ENCODE assay signal across 8 cellular contexts in the genomic region with DNA sequence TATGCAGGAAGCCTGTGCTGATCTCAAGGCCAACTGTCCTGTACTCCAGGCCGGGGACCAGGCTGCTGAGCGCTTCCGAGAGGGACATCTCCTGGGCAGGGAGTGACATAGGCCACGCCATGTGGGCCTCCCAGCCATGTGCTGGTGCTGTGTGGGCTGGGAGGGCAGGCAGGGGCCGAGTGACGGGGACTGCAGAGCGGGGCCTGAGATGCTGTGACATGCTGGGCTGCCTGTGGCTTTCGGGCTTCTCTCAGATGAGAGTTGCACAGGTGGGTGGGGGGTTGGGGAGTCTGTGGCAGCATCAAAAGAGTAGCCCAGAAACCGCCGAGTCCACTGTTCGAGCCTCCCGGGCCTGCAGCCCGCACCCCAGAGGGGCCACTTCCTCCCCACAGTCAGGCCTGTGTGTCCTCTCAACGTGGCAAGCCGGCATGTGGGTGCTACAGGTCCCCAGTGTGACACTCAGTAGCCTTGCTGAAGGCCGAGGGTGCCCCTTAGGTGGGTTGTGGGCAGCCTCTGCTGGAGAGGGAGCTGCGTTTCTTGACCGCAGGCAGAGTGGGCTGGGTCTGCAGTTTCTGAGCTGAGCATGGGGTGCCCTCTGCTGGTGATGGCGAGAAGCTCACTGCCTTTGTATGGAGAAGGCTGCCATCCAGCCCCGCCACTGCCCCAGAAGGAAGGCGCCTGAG.
A peak's percentile ranks its signal among the peaks of the same experiment; 100 is the strongest.
DNase-seq lines count a peak whose midpoint lies in the region; ATAC-seq and TF ChIP-seq lines count a peak whose summit lies in the region.

No MANE protein-coding gene starts in this region.

- TF ChIP-seq CTCF in GM13977 (IDR thresholded peaks at IDR 0.05; ENCODE audit: extremely low read depth, insufficient read depth, missing control alignments): peak; percentile 97

- ATAC-seq in left lobe of liver (peak; percentile 90), HG03432 (IDR thresholded peaks at IDR 0.05; ENCODE audit: unreplicated experiment) (no peak)

- in situ Hi-C loops in GM13977 (cut with MboI; ENCODE audit: low pct_unique_long_range_greater_than_20kb, low sequenced_read_pairs, unreplicated experiment): no loop called here

- DNase-seq in A172 (ENCODE audit: low spot score) (peak; percentile 73), GM13977 (ENCODE audit: low spot score) (peak; percentile 91), NCI-H2227 treated with DMSO at 0.1 percent for 48 hours (lab: John Stamatoyannopoulos, UW) (peak; percentile 46), cerebellum (ENCODE audit: low spot score) (peak; percentile 86), left lobe of liver (ENCODE audit: low spot score) (peak; percentile 84)
- DNase-seq in activated CD4-positive, alpha-beta T cell treated with anti-CD3 and anti-CD28 coated beads for 24 hours (ENCODE audit: low read depth in 2 of 2): peak; percentile 67 to 81
- peak; percentile 78 for DNase-seq in stimulated activated CD4-positive, alpha-beta T cell treated with anti-CD3 and anti-CD28 coated beads, Interleukin-1b, Interleukin-23, amount 100 ng/mL, for 48 hours
